In the genomic region with DNA sequence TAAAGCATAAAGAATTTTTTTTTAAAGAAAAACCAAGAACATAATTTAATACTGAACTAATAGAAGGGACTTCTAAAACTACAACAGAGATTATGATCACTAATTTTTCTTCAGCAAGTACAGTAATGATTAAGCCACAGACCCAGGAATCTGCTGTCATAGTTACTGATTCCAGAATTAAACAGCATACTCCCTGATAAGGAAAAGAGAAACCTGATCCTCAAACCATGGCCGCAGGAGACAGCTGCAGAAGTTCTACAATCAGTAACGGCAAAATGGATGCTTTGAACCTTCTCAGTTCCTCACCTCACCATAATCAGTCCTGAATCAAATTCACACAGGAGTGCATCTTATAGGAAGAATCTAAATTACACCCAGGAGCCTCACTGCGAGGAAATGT, we compare ENCODE assay signal across 23 cellular contexts.
DNase-seq lines count a peak whose midpoint lies in the region; ATAC-seq and TF ChIP-seq lines count a peak whose summit lies in the region.
"Had no signal": no experiment of that assay in that cellular context is flagged by ENCODE, and none has a peak within 500 bp of the region (broad histone marks: within the 10 kb centered on the region; RNA-seq: fewer than 3 reads in every experiment).

No MANE protein-coding gene starts in this region.

- H3K9me3 ChIP-seq in OCI-LY3 (ENCODE audit: insufficient read depth, low read length) (no peaks in the 10 kb centered on the region), heart left ventricle (peaks cover 0 to 15% (median 0%) of the 10 kb centered on the region in 12 donors)
- H3K9me3 ChIP-seq: ascending aorta, uterus had no signal

- WGBS in mesendoderm (ENCODE audit: extremely low coverage, insufficient coverage, low lambda C conversion rate), result no CpG with 5 or more reads among the region's 3 CpGs
- 38 to 51% (median 47%) methylated on average over 3 of the region's 3 CpGs for WGBS in heart left ventricle, 4 donors

- DNase-seq in COR-L47 (lab: John Stamatoyannopoulos, UW) (peak; percentile 3), HEK293T (ENCODE audit: extremely low spot score) (peak; percentile 40), mesendoderm (peak; percentile 13), heart left ventricle (no peak)
- DNase-seq: activated CD4-positive, alpha-beta T cell treated with anti-CD3 and anti-CD28 coated beads, Interleukin-2, amount 50 U/mL, for 4 hours; activated CD8-positive, alpha-beta memory T cell treated with anti-CD3 and anti-CD28 coated beads, Interleukin-2, amount 50 U/mL, for 4 hours; CD8-positive, alpha-beta memory T cell; DMS79; dorsolateral prefrontal cortex; heart right ventricle; NCI-H1436 treated with DMSO at 0.1 percent for 48 hours; NCI-H446 treated with DMSO at 0.1 percent for 48 hours; stimulated activated CD4-positive, alpha-beta T cell treated with anti-CD3 and anti-CD28 coated beads, Interleukin-2, amount 100 ng/mL, for 24 hours; uterus had no signal

- H4K8ac ChIP-seq in mesendoderm (ENCODE audit: low read depth, low read length), result no peak overlapping the region

- H3K56ac ChIP-seq in mesendoderm (ENCODE audit: low read length), result no peak overlapping the region

- no peaks in the 10 kb centered on the region for H3K27me3 ChIP-seq in OCI-LY3 (ENCODE audit: low read depth, low read length)
- H3K27me3 ChIP-seq in mesendoderm (ENCODE audit: insufficient read depth, low read length, poor library complexity), result no peaks in the 10 kb centered on the region
- H3K27me3 ChIP-seq in heart left ventricle, result no peaks in the 10 kb centered on the region
- H3K27me3 ChIP-seq: ascending aorta, dorsolateral prefrontal cortex, heart right ventricle, uterus had no signal

- H3K36me3 ChIP-seq in OCI-LY3 (replicated peaks; ENCODE audit: low read depth, low read length) (no peaks in the 10 kb centered on the region), mesendoderm (ENCODE audit: control insufficient read depth, insufficient read depth, low read length) (no peaks in the 10 kb centered on the region), heart left ventricle (no peaks in the 10 kb centered on the region)
- H3K36me3 ChIP-seq: ascending aorta, heart right ventricle, uterus had no signal

- POLR2A ChIA-PET in HEK293T (lab: Yijun Ruan, JAX), result no interaction called here

- H4K20me1 ChIP-seq in OCI-LY3 (ENCODE audit: insufficient read depth, low read length), result no peaks in the 10 kb centered on the region

- H3K4me1 ChIP-seq in OCI-LY3 (ENCODE audit: low read length) (no peaks in the 10 kb centered on the region), mesendoderm (ENCODE audit: control insufficient read depth, low read depth, low read length) (no peaks in the 10 kb centered on the region), heart left ventricle (no peaks in the 10 kb centered on the region)
- H3K4me1 ChIP-seq: ascending aorta, heart right ventricle, uterus had no signal

- H2BK5ac ChIP-seq in mesendoderm (ENCODE audit: low read length), result no peak overlapping the region

- no peak overlapping the region for H4K5ac ChIP-seq in mesendoderm (ENCODE audit: low read length)

- H3K18ac ChIP-seq in mesendoderm (ENCODE audit: low read length), result no peak overlapping the region

- no peak overlapping the region for H2AK5ac ChIP-seq in mesendoderm (ENCODE audit: low read length)

- H2BK15ac ChIP-seq in mesendoderm (replicated peaks; ENCODE audit: low read depth), result no peak overlapping the region

- no peak for TF ChIP-seq CTCF in OCI-LY3 (IDR thresholded peaks at IDR 0.05; ENCODE audit: low read depth, low read length)
- no peak for TF ChIP-seq CTCF in heart left ventricle (IDR thresholded peaks at IDR 0.05)

- H3K4me2 ChIP-seq in OCI-LY3 (ENCODE audit: low read length) (peak overlapping the region; percentile 4), mesendoderm (ENCODE audit: low read length) (no peak overlapping the region)

- no peak overlapping the region for H2BK120ac ChIP-seq in mesendoderm (ENCODE audit: low read depth, low read length)

- no peak for TF ChIP-seq POLR2A in heart left ventricle (IDR thresholded peaks at IDR 0.05)

- H3K27ac ChIP-seq in OCI-LY3 (ENCODE audit: low read length) (no peak overlapping the region), mesendoderm (ENCODE audit: low read depth, low read length) (no peak overlapping the region), heart left ventricle (no peak overlapping the region)
- H3K27ac ChIP-seq: ascending aorta, dorsolateral prefrontal cortex, heart right ventricle, RWPE1, skin epidermis, uterus had no signal

- H3K23ac ChIP-seq in mesendoderm (ENCODE audit: low read length), result no peak overlapping the region

- H3K79me1 ChIP-seq in mesendoderm (ENCODE audit: low read length), result no peaks in the 10 kb centered on the region

- H3K9ac ChIP-seq in OCI-LY3 (ENCODE audit: low read length), result no peak overlapping the region
- no peak overlapping the region for H3K9ac ChIP-seq in mesendoderm (ENCODE audit: low read length)

- no peaks in the 10 kb centered on the region for H3K79me2 ChIP-seq in OCI-LY3 (ENCODE audit: low read length)
- H3K79me2 ChIP-seq in mesendoderm (ENCODE audit: control insufficient read depth, insufficient read depth, low read length), result no peaks in the 10 kb centered on the region

- ATAC-seq in GM18870 (IDR thresholded peaks at IDR 0.05; ENCODE audit: unreplicated experiment) (no peak), GM19467 (IDR thresholded peaks at IDR 0.05; ENCODE audit: unreplicated experiment) (no peak), heart left ventricle (no peak)
- ATAC-seq: activated T-helper 17 cell treated with anti-CD3 and anti-CD28 coated beads, Interleukin-2, amount 50 U/mL, for 72 hours; heart right ventricle; stimulated activated effector memory CD8-positive, alpha-beta T cell treated with anti-CD3 and anti-CD28 coated beads, Interleukin-12 subunit alpha, Interleukin-12 subunit beta, amount 100 ng/mL, for 72 hours; WTC11 had no signal

- H2AFZ ChIP-seq in OCI-LY3 (ENCODE audit: low read depth, low read length), result peak overlapping the region; percentile 36; the same call in 1 of the 2 replicates

- intact Hi-C loops in heart left ventricle (cut with DNase I), result no loop called here

- CTCF ChIA-PET in HEK293T (lab: Yijun Ruan, JAX), result no interaction called here

- no peak overlapping the region for H3K4ac ChIP-seq in mesendoderm (ENCODE audit: low read depth, low read length)

- no peak overlapping the region for H3K4me3 ChIP-seq in OCI-LY3 (ENCODE audit: low read length)
- H3K4me3 ChIP-seq in mesendoderm (ENCODE audit: low read length), result no peak overlapping the region
- H3K4me3 ChIP-seq in heart left ventricle, result no peak overlapping the region
- H3K4me3 ChIP-seq: ascending aorta, dorsolateral prefrontal cortex, heart right ventricle, skin epidermis, uterus had no signal

TF ChIP-seq in HEK293T, 16 proteins besides CTCF, POLR2A, EP300 and RAD21:
- TF ChIP-seq, protein P1, sequence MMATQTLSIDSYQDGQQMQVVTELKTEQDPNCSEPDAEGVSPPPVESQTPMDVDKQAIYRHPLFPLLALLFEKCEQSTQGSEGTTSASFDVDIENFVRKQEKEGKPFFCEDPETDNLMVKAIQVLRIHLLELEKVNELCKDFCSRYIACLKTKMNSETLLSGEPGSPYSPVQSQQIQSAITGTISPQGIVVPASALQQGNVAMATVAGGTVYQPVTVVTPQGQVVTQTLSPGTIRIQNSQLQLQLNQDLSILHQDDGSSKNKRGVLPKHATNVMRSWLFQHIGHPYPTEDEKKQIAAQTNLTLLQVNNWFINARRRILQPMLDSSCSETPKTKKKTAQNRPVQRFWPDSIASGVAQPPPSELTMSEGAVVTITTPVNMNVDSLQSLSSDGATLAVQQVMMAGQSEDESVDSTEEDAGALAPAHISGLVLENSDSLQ (IDR thresholded peaks at IDR 0.05), result no peak
- no peak for TF ChIP-seq SUZ12 (IDR thresholded peaks at IDR 0.05)
- TF ChIP-seq ZNF384 (IDR thresholded peaks at IDR 0.05), result no peak
- no peak for TF ChIP-seq ARNT (IDR thresholded peaks at IDR 0.05)
- no peak for TF ChIP-seq BHLHE40 (IDR thresholded peaks at IDR 0.05; ENCODE audit: borderline replicate concordance)
- TF ChIP-seq FOXM1 (IDR thresholded peaks at IDR 0.05; ENCODE audit: borderline replicate concordance), result no peak
- no peak for TF ChIP-seq SP1 (IDR thresholded peaks at IDR 0.05)
- TF ChIP-seq LEF1 (IDR thresholded peaks at IDR 0.05; ENCODE audit: borderline replicate concordance), result no peak
- TF ChIP-seq TARDBP (IDR thresholded peaks at IDR 0.05), result no peak
- TF ChIP-seq NFRKB (IDR thresholded peaks at IDR 0.05), result no peak
- TF ChIP-seq ELF4 (IDR thresholded peaks at IDR 0.05), result no peak
- no peak for TF ChIP-seq CTBP1 (IDR thresholded peaks at IDR 0.05; ENCODE audit: borderline replicate concordance)
- TF ChIP-seq FOXA1 (IDR thresholded peaks at IDR 0.05), result no peak
- no peak for TF ChIP-seq HDGF (IDR thresholded peaks at IDR 0.05; ENCODE audit: borderline replicate concordance)
- no peak for TF ChIP-seq L3MBTL2 (conservative IDR thresholded peaks at IDR 0.05)

Comparison
In these comparisons a context has a peak if more than half of its experiments do, and no peak if none do; other contexts are left out.
1. DNase-seq: peak in COR-L47 (single experiment), HEK293T (single experiment) and mesendoderm (single experiment); none in heart left ventricle (0 of 5).